Comparison of ENCODE assay signal across 8 cellular contexts in genomic region chr9:35736201-35736633, GRCh38. TPM values are rescaled to one million over a fixed set of nuclear protein-coding genes. Genes with fewer than 3 reads are reported as not detected.
DNase-seq lines count a peak whose midpoint lies in the region; ATAC-seq and TF ChIP-seq lines count a peak whose summit lies in the region.

No MANE protein-coding gene starts in this region.

- no peaks in the 10 kb centered on the region for H3K9me3 Mint-ChIP-seq in WTC11

- H3K4me1 Mint-ChIP-seq in WTC11 = peaks cover 11% of the 10 kb centered on the region

- no peak overlapping the region for H3K27ac ChIP-seq in colonic mucosa

- H3K27ac Mint-ChIP-seq in WTC11 = no peak overlapping the region

- H3K36me3 Mint-ChIP-seq in WTC11 = peaks cover 52% of the 10 kb centered on the region

- ATAC-seq in WTC11 (peak; percentile 44), GM18517 (IDR thresholded peaks at IDR 0.05; ENCODE audit: unreplicated experiment) (no peak)

- TF ChIP-seq CTCF in GM20000 (IDR thresholded peaks at IDR 0.05; ENCODE audit: extremely low read depth, missing control alignments) = peak; percentile 82
- TF ChIP-seq CTCF in WTC11 (IDR thresholded peaks at IDR 0.05) = peak; percentile 55
- TF ChIP-seq CTCF in colonic mucosa (IDR thresholded peaks at IDR 0.05) = peak; percentile 70

- intact Hi-C loops in colonic mucosa (cut with DNase I) = no loop called here

- POLR2A ChIA-PET in WTC11 (lab: Charles Lee) = interaction anchor here (0.5 kb wide), 2 partner anchors 10 to 24 kb away, joined by 3 read pairs; no protein-coding TSS in a partner anchor

- no peak overlapping the region for H3K4me3 Mint-ChIP-seq in WTC11

- CTCF ChIA-PET in WTC11 (lab: Charles Lee) = interaction anchor here (0.6 to 1.6 kb wide), 23 partner anchors 9 to 167 kb away, joined by 3 to 16 read pairs (median 5); partner anchors contain the start of genes ARHGEF39, CCDC107, FAM221B and GBA2

- H3K4me3 ChIP-seq in colonic mucosa = no peak overlapping the region

- no peak overlapping the region for H3K9ac ChIP-seq in colonic mucosa (ENCODE audit: low read depth in 2 of 2, low read length in 2 of 2)

- H3K9me3 ChIP-seq in colonic mucosa = no peaks in the 10 kb centered on the region

- peaks cover 24% of the 10 kb centered on the region for H3K36me3 ChIP-seq in colonic mucosa

- H3K27me3 Mint-ChIP-seq in WTC11 (ENCODE audit: low read depth) = no peaks in the 10 kb centered on the region

- peaks cover 11% of the 10 kb centered on the region for H3K4me1 ChIP-seq in colonic mucosa

- no peaks in the 10 kb centered on the region for H3K27me3 ChIP-seq in colonic mucosa

- DNase-seq in AML-193 (lab: John Stamatoyannopoulos, UW) (peak; percentile 77), GM20000 (ENCODE audit: low spot score) (peak; percentile 72), NCI-H345 (lab: John Stamatoyannopoulos, UW) (peak; percentile 65), WTC11 (ENCODE audit: low spot score) (peak; percentile 78), colonic mucosa (peak; percentile 81), lung microvascular endothelial cell (ENCODE audit: low read depth in 2 of 2) (peak; percentile 80 to 88), stromal cell of bone marrow (ENCODE audit: low read depth) (peak; percentile 59)

TF ChIP-seq in WTC11, 78 proteins besides CTCF, POLR2A, EP300 and RAD21:
- TF ChIP-seq ZNF121 (CRISPR knock-in tag; IDR thresholded peaks at IDR 0.05) (peak; percentile 50; the same call in 1 of the 2 replicates), MLX (CRISPR knock-in tag; IDR thresholded peaks at IDR 0.05) (no peak), ETV6 (CRISPR knock-in tag; IDR thresholded peaks at IDR 0.05) (0 out of 2 replicates have a peak, but pooled peaks have one; percentile 51), AR (CRISPR knock-in tag; IDR thresholded peaks at IDR 0.05) (no peak), GABPB1 (CRISPR knock-in tag; IDR thresholded peaks at IDR 0.05) (no peak), NR1H2 (CRISPR knock-in tag; IDR thresholded peaks at IDR 0.05) (no peak)

RNA-seq across cellular contexts. Expression of gene CREB3, which starts 3.8 kb away (rescaled TPM):
- total RNA-seq in WTC11 (2021) = 21.4 to 24.2 TPM (median 23.1 TPM) in 3 replicates
- total RNA-seq in colonic mucosa = 10 to 100 TPM; 47.9 to 50.8 TPM
- 34.4 and 36.7 TPM in 2 replicates for total RNA-seq in lung microvascular endothelial cell

RNA-seq across cellular contexts. Expression of gene TLN1, which starts 4.2 kb away (rescaled TPM):
- 97.1 to 109 TPM (median 106 TPM) in 3 replicates for total RNA-seq in WTC11 (2021)
- total RNA-seq in colonic mucosa = 100 to 1,000 TPM; 177 to 196 TPM
- 165 and 180 TPM in 2 replicates for total RNA-seq in lung microvascular endothelial cell

RNA-seq across cellular contexts. Expression of gene GBA2, which starts 12.8 kb away (rescaled TPM):
- total RNA-seq in WTC11 (2021) (85.5 to 104 TPM (median 89.7 TPM) in 3 replicates), colonic mucosa (100 to 1,000 TPM; 127 to 157 TPM), lung microvascular endothelial cell (42.5 and 54.0 TPM in 2 replicates)

RNA-seq across cellular contexts. Expression of gene RGP1, which starts 12.9 kb away (rescaled TPM):
- total RNA-seq in WTC11 (2021) = 29.7 to 30.0 TPM (median 30.0 TPM) in 3 replicates
- 10 to 100 TPM; 52.0 to 53.9 TPM for total RNA-seq in colonic mucosa
- total RNA-seq in lung microvascular endothelial cell = 8.1 and 10.1 TPM in 2 replicates

RNA-seq across cellular contexts. Expression of gene MSMP, which starts 17.9 kb away (rescaled TPM):
- total RNA-seq in WTC11 (2021) (1.0 to 2.1 TPM (median 1.2 TPM) in 3 replicates), colonic mucosa (1 to 10 TPM in 1 of 2 donors, not detected in 1; 2.1 TPM), lung microvascular endothelial cell (60.9 and 61.5 TPM in 2 replicates)
